Comparison of ENCODE assay signal across 8 cellular contexts in the genomic region with DNA sequence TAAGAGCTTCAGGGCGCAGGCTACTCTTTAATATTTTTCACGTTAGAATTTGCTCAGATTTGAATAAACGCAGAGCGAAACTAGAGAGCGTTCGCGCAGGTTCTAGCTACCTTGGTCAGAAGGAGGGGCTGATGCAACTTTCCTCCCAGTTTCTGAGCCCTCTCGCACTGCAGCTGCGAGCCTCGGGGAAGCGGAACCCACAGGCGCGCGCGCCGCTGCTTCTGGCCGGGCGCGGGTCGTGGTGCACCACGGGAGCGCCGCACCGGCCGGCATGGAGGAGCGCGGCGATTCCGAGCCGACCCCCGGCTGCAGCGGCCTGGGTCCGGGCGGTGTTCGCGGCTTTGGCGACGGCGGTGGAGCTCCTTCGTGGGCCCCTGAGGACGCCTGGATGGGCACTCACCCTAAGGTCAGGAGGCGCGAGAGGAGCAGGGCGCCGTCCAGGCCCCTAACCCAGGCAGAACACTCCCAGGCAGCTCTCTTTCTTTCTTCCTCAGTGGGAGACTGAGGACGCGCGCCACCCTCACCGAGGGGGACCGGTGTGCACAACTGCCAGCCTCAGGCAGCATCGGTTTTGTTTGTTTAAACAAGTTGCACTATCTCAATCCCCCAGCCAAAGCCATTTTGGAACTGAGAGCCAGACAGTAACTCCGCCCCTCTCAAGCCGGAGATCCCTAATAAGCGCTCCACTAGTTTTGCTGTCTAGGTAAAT. TPM values are rescaled to one million over a fixed set of nuclear protein-coding genes. Genes with fewer than 3 reads are reported as not detected.
DNase-seq lines count a peak whose midpoint lies in the region; ATAC-seq and TF ChIP-seq lines count a peak whose summit lies in the region.

A gene (plus strand): TSS at position 246 of the 709 bp plus-strand sequence. CDS start 26 bp downstream, at position 272.

- H3K9me3 Mint-ChIP-seq in CD14-positive monocyte = peaks cover 0 to 4% (median 2%) of the 10 kb centered on the region in 7 donors
- H3K9me3 Mint-ChIP-seq in activated CD4-positive, alpha-beta memory T cell treated with anti-CD3 and anti-CD28 coated beads, Interleukin-2, amount 10 ng/mL, durations not matched to agents 7 days and 5 days = no peaks in the 10 kb centered on the region
- H3K9me3 Mint-ChIP-seq in memory B cell = no peaks in the 10 kb centered on the region

- DNase-seq in CD14-positive monocyte (ENCODE audit: low spot score) (peak; percentile 63), NCI-H82 (lab: John Stamatoyannopoulos, UW) (peak; percentile 94), memory B cell (ENCODE audit: low spot score in 2 of 2) (peak; percentile 59 to 74)
- peak; percentile 85 for DNase-seq in activated CD4-positive, alpha-beta memory T cell treated with anti-CD3 and anti-CD28 coated beads, Interleukin-2, amount 10 ng/mL, durations not matched to agents 7 days and 5 days
- DNase-seq in effector CD4-positive, alpha-beta T cell = peak; percentile 47
- peak; percentile 49 for DNase-seq in stimulated activated CD8-positive, alpha-beta memory T cell treated with anti-CD3 and anti-CD28 coated beads, Interleukin-15, amount 100 ng/mL, for 1 hour (ENCODE audit: low read depth)

- H3K4me1 Mint-ChIP-seq in CD14-positive monocyte (peaks cover 27% of the 10 kb centered on the region), memory B cell (peaks cover 13% of the 10 kb centered on the region)
- H3K4me1 Mint-ChIP-seq in activated CD4-positive, alpha-beta memory T cell treated with anti-CD3 and anti-CD28 coated beads, Interleukin-2, amount 10 ng/mL, durations not matched to agents 7 days and 5 days = peaks cover 31% of the 10 kb centered on the region

- peak; percentile 98 for ATAC-seq in GM19328 (IDR thresholded peaks at IDR 0.05; ENCODE audit: unreplicated experiment)
- ATAC-seq in HG03520 (IDR thresholded peaks at IDR 0.05; ENCODE audit: unreplicated experiment) = peak; percentile 98
- peak; percentile 97 for ATAC-seq in memory B cell (ENCODE audit: low read depth)

- H3K36me3 Mint-ChIP-seq in CD14-positive monocyte (peaks cover 10 to 12% of the 10 kb centered on the region in 2 donors), memory B cell (peaks cover 7% of the 10 kb centered on the region)
- H3K36me3 Mint-ChIP-seq in activated CD4-positive, alpha-beta memory T cell treated with anti-CD3 and anti-CD28 coated beads, Interleukin-2, amount 10 ng/mL, durations not matched to agents 7 days and 5 days (ENCODE audit: low read depth) = peaks cover 27% of the 10 kb centered on the region

- H3K4me3 Mint-ChIP-seq in CD14-positive monocyte (peak within 1 kb of the TSS; percentile 99 to 100), memory B cell (peak within 1 kb of the TSS; percentile 100)
- peak within 1 kb of the TSS; percentile 96 for H3K4me3 Mint-ChIP-seq in activated CD4-positive, alpha-beta memory T cell treated with anti-CD3 and anti-CD28 coated beads, Interleukin-2, amount 10 ng/mL, durations not matched to agents 7 days and 5 days

- POLR2A ChIA-PET in activated CD4-positive, alpha-beta memory T cell treated with anti-CD3 and anti-CD28 coated beads, Interleukin-2, amount 10 ng/mL, durations not matched to agents 7 days and 5 days (lab: Charles Lee) = interaction anchor here (0.9 to 2.9 kb wide), 20 partner anchors 9 to 1105 kb away, joined by 3 to 39 read pairs (median 4); a partner anchor contains a TSS

- CTCF ChIA-PET in activated CD4-positive, alpha-beta memory T cell treated with anti-CD3 and anti-CD28 coated beads, Interleukin-2, amount 10 ng/mL, durations not matched to agents 7 days and 5 days (lab: Charles Lee) = interaction anchor here (1.4 to 1.6 kb wide), 3 partner anchors 24 to 135 kb away, joined by 6 to 10 read pairs (median 8); no protein-coding TSS in a partner anchor

- no peak for TF ChIP-seq CTCF in CD14-positive monocyte (IDR thresholded peaks at IDR 0.05)

- intact Hi-C loops in CD14-positive monocyte (cut with micrococcal nuclease) = no loop called here

- peaks cover 3 to 20% (median 7%) of the 10 kb centered on the region in 3 donors for H3K27me3 Mint-ChIP-seq in CD14-positive monocyte (ENCODE audit: low read depth in 3 of 3)
- H3K27me3 Mint-ChIP-seq in activated CD4-positive, alpha-beta memory T cell treated with anti-CD3 and anti-CD28 coated beads, Interleukin-2, amount 10 ng/mL, durations not matched to agents 7 days and 5 days = peaks cover 30% of the 10 kb centered on the region
- peaks cover 3% of the 10 kb centered on the region for H3K27me3 Mint-ChIP-seq in memory B cell

- H3K27ac Mint-ChIP-seq in CD14-positive monocyte = peak within 1 kb of the TSS; percentile 28 to 94 (median 85)
- peak within 1 kb of the TSS; percentile 94 for H3K27ac Mint-ChIP-seq in activated CD4-positive, alpha-beta memory T cell treated with anti-CD3 and anti-CD28 coated beads, Interleukin-2, amount 10 ng/mL, durations not matched to agents 7 days and 5 days
- H3K27ac Mint-ChIP-seq in memory B cell = peak within 1 kb of the TSS; percentile 84

RNA-seq across cellular contexts. Expression of the gene that starts here (rescaled TPM):
- polyA plus RNA-seq in CD14-positive monocyte = 10 to 100 TPM; 23.4 to 29.4 TPM
- total RNA-seq in activated CD4-positive, alpha-beta memory T cell treated with anti-CD3 and anti-CD28 coated beads, Interleukin-2, amount 10 ng/mL, durations not matched to agents 7 days and 5 days = 10 to 100 TPM; 52.6 to 53.7 TPM

Comparison
In these comparisons a context has a peak if more than half of its experiments do, and no peak if none do; other contexts are left out.
1. Peak in every context shown above with its lines: DNase-seq and ATAC-seq.